Comparison of ENCODE assay signal across 8 cellular contexts in the genomic region with DNA sequence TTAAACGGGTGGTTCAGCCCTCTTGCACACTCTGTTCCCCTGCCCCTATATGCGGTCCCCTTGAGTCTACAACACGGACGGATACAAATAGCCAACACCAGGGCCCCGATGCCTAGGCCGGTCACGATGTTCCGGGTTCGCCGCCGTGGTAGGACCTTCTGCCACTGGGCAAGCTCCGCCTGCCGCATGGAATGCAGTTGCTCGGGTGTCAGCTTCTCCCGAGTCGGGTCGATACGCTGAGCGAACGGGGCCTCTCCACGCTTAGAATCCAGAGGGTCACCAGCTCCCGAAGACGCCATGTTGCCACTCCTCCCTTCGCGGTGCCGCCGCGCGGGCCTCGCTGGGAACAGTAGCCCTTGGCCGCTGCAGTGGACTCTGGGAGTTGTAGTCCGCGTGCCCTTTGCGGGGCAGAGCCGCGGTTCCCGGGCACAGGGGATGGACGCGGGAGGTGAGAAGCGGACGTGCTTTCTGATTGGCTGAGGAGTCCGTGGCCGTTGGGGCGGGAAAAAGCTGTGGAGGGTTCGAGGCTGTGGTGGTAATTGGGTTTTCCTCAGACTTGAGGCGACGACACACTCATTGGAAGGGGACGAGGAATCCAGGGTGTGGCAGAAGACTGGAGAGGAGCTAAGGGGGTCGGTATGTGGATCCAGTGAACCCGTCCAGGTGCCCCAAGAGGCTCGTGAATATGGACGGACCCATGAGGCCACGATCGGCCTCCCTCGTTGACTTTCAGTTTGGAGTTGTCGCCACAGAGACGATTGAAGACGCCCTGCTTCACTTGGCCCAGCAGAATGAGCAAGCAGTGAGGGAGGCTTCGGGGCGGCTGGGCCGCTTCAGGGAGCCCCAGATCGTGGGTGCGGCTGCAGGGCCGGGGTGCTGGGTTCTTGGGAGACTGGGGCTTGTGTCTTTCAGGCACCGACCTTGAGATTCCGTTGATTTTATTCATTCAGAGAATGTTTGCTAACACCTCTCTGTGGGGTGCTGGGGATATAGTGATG.
DNase-seq lines count a peak whose midpoint lies in the region; ATAC-seq and FAIRE-seq lines count a peak whose summit lies in the region.

CNTD1 (plus strand) TSS at position 479 of the 998 bp plus-strand sequence; CDS start at position 686, 207 bp downstream.
A gene with protein sequence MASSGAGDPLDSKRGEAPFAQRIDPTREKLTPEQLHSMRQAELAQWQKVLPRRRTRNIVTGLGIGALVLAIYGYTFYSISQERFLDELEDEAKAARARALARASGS (minus strand): TSS at position 322 of the 998 bp plus-strand sequence. CDS start 23 bp downstream, at position 299.

- H3K4me1 ChIP-seq in effector memory CD4-positive, alpha-beta T cell (ENCODE audit: control insufficient read depth, insufficient read depth, low read length, poor library complexity, severe bottlenecking): peaks cover 15% of the 10 kb centered on the region

- H3K9me3 ChIP-seq in effector memory CD4-positive, alpha-beta T cell (ENCODE audit: control insufficient read depth, low read length): no peaks in the 10 kb centered on the region

- no peaks in the 10 kb centered on the region for H3K36me3 ChIP-seq in effector memory CD4-positive, alpha-beta T cell (ENCODE audit: control insufficient read depth, insufficient read depth, low read length)

- peak within 1 kb of the TSS; percentile 90 for H3K4me3 ChIP-seq in effector memory CD4-positive, alpha-beta T cell (ENCODE audit: insufficient read depth, low read depth, low read length, poor library complexity, severe bottlenecking)

- FAIRE-seq in A204.1 (lab: Jason Lieb, UNC): peak; percentile 23

- H3K27me3 ChIP-seq in effector memory CD4-positive, alpha-beta T cell (replicated peaks; ENCODE audit: control insufficient read depth, insufficient read depth, low read length, poor library complexity, severe bottlenecking): no peaks in the 10 kb centered on the region

- peak; percentile 81 for ATAC-seq in GM18511 (IDR thresholded peaks at IDR 0.05; ENCODE audit: unreplicated experiment)
- ATAC-seq in HG03439 (IDR thresholded peaks at IDR 0.05; ENCODE audit: unreplicated experiment): peak; percentile 82

- peak within 1 kb of the TSS; percentile 47 for H3K27ac ChIP-seq in effector memory CD4-positive, alpha-beta T cell (ENCODE audit: insufficient read depth, low read length, poor library complexity, severe bottlenecking)

- DNase-seq in NCI-H774 (lab: John Stamatoyannopoulos, UW) (peak; percentile 92), medulla oblongata (ENCODE audit: extremely low spot score) (peak; percentile 86)
- peak; percentile 92 for DNase-seq in activated CD8-positive, alpha-beta memory T cell treated with anti-CD3 and anti-CD28 coated beads for 24 hours
- DNase-seq in effector memory CD4-positive, alpha-beta T cell: peak; percentile 35 to 55 (median 49)
- peak; percentile 40 to 65 (median 60) for DNase-seq in stimulated activated CD4-positive, alpha-beta T cell treated with anti-CD3 and anti-CD28 coated beads, TNF-alpha, amount 100 ng/mL, for 4 hours (ENCODE audit: low read depth in 3 of 3)

Comparison
In these comparisons a context has a peak if more than half of its experiments do, and no peak if none do; other contexts are left out.
1. Peak in every context shown above with its lines: DNase-seq, ATAC-seq, H3K4me3 ChIP-seq and H3K27ac ChIP-seq.